Comparison of ENCODE assay signal across 1 cellular context in genomic region chr1:181104790-181105133, GRCh38.
TF ChIP-seq lines count a peak whose summit lies in the region.

No MANE protein-coding gene starts in this region.

TF ChIP-seq in K562, 482 proteins besides CTCF, POLR2A, EP300 and RAD21 (continued from another document and continues in another):
- TF ChIP-seq E2F4 (CRISPR knock-in tag; IDR thresholded peaks at IDR 0.05; ENCODE audit: low read depth) (no peak), PREB (CRISPR knock-in tag; IDR thresholded peaks at IDR 0.05) (no peak), ZNF175 (CRISPR knock-in tag; IDR thresholded peaks at IDR 0.05; ENCODE audit: low read depth) (no peak), FOS (IDR thresholded peaks at IDR 0.05; ENCODE audit: extremely low read depth, insufficient read length) (no peak), HSF4 (CRISPR knock-in tag; IDR thresholded peaks at IDR 0.05; ENCODE audit: borderline replicate concordance) (no peak), PURB (CRISPR knock-in tag; IDR thresholded peaks at IDR 0.05; ENCODE audit: low read depth) (no peak), SFPQ (IDR thresholded peaks at IDR 0.05; ENCODE audit: low read depth, low read length) (no peak), DMBX1 (CRISPR knock-in tag; IDR thresholded peaks at IDR 0.05; ENCODE audit: borderline replicate concordance) (peak; percentile 65), DEAF1 (CRISPR knock-in tag; IDR thresholded peaks at IDR 0.05) (no peak), TFAM (CRISPR knock-in tag; conservative IDR thresholded peaks at IDR 0.05) (no peak), HCFC1 (IDR thresholded peaks at IDR 0.05; ENCODE audit: low read depth, low read length) (no peak), ADNP (tag; IDR thresholded peaks at IDR 0.05) (no peak), PRPF4 (IDR thresholded peaks at IDR 0.05; ENCODE audit: insufficient read depth, low read depth, low read length, poor library complexity, severe bottlenecking) (no peak), GABPB1 (CRISPR knock-in tag; IDR thresholded peaks at IDR 0.05) (no peak; the same call in none of the 2 replicates), PHF8 (IDR thresholded peaks at IDR 0.05; ENCODE audit: borderline replicate concordance, low read length) (no peak; the same call in 1 of the 2 replicates), FOXO4 (CRISPR knock-in tag; IDR thresholded peaks at IDR 0.05) (no peak), EHMT2 (IDR thresholded peaks at IDR 0.05) (no peak), KDM1A (IDR thresholded peaks at IDR 0.05) (no peak), PHTF2 (CRISPR knock-in tag; IDR thresholded peaks at IDR 0.05) (no peak), CEBPB (tag; IDR thresholded peaks at IDR 0.05) (no peak), POLR3A (IDR thresholded peaks at IDR 0.05; ENCODE audit: borderline replicate concordance, extremely low read depth, insufficient read depth, insufficient read length) (no peak), HMGN3 (IDR thresholded peaks at IDR 0.05; ENCODE audit: borderline replicate concordance, extremely low read depth, insufficient read length, low read depth, low read length) (no peak), CGGBP1 (CRISPR knock-in tag; IDR thresholded peaks at IDR 0.05) (no peak), ZNF143 (CRISPR knock-in tag; IDR thresholded peaks at IDR 0.05) (no peak), ZNF224 (CRISPR knock-in tag; IDR thresholded peaks at IDR 0.05) (no peak), SP1 (CRISPR knock-in tag; IDR thresholded peaks at IDR 0.05) (peak; percentile 69; the same call in 1 of the 2 replicates), SRSF1 (IDR thresholded peaks at IDR 0.05; ENCODE audit: low read depth, low read length) (no peak), MCM7 (IDR thresholded peaks at IDR 0.05) (no peak), PATZ1 (CRISPR knock-in tag; IDR thresholded peaks at IDR 0.05; ENCODE audit: borderline replicate concordance) (no peak), CTBP1 (IDR thresholded peaks at IDR 0.05; ENCODE audit: borderline replicate concordance) (no peak; the same call in 1 of the 2 replicates), ZNF263 (CRISPR knock-in tag; IDR thresholded peaks at IDR 0.05; ENCODE audit: borderline replicate concordance) (no peak), CBFB (CRISPR knock-in tag; IDR thresholded peaks at IDR 0.05) (0 out of 2 replicates have a peak, but pooled peaks have one; percentile 71), ATF6 (CRISPR knock-in tag; IDR thresholded peaks at IDR 0.05) (peak; percentile 92; the same call in 1 of the 2 replicates), ZNF764 (CRISPR knock-in tag; IDR thresholded peaks at IDR 0.05; ENCODE audit: low read depth) (no peak), ZZZ3 (IDR thresholded peaks at IDR 0.05) (no peak), DACH1 (IDR thresholded peaks at IDR 0.05; ENCODE audit: partially characterized antibody) (no peak), ZEB2 (IDR thresholded peaks at IDR 0.05) (0 out of 2 replicates have a peak, but pooled peaks have one; percentile 35), RBM14 (IDR thresholded peaks at IDR 0.05; ENCODE audit: borderline replicate concordance, insufficient read depth, low read depth, low read length) (no peak), TAF7 (tag; IDR thresholded peaks at IDR 0.05) (peak; percentile 42; the same call in 1 of the 2 replicates), TCF7 (IDR thresholded peaks at IDR 0.05; ENCODE audit: borderline replicate concordance) (peak; percentile 68; the same call in 1 of the 2 replicates), TOE1 (IDR thresholded peaks at IDR 0.05; ENCODE audit: borderline replicate concordance) (no peak), TOE1 (CRISPR knock-in tag; IDR thresholded peaks at IDR 0.05; ENCODE audit: borderline replicate concordance, low read depth) (peak; percentile 40; the same call in 1 of the 2 replicates), RREB1 (CRISPR knock-in tag; IDR thresholded peaks at IDR 0.05) (peak; percentile 60; the same call in 1 of the 2 replicates), POLR2AphosphoS2 (IDR thresholded peaks at IDR 0.05; ENCODE audit: low read length) (no peak), ZNF133 (CRISPR knock-in tag; IDR thresholded peaks at IDR 0.05) (no peak), E2F3 (CRISPR knock-in tag; IDR thresholded peaks at IDR 0.05) (no peak; the same call in 1 of the 2 replicates), LARP7 (IDR thresholded peaks at IDR 0.05) (no peak), CEBPG (CRISPR knock-in tag; IDR thresholded peaks at IDR 0.05) (no peak), CEBPG (tag; conservative IDR thresholded peaks at IDR 0.05 in 1 of 2, IDR thresholded peaks at IDR 0.05 in 1 of 2) (no peak), FUS (optimal IDR thresholded peaks at IDR 0.05; ENCODE audit: low read depth, low read length) (no peak), HNRNPK (IDR thresholded peaks at IDR 0.05; ENCODE audit: low read depth, low read length, poor library complexity, severe bottlenecking) (no peak), CCNT2 (IDR thresholded peaks at IDR 0.05; ENCODE audit: borderline replicate concordance, extremely low read depth, insufficient read length, low read depth, low read length) (no peak), OTX1 (CRISPR knock-in tag; IDR thresholded peaks at IDR 0.05) (peak; percentile 74; the same call in 1 of the 2 replicates), CXXC5 (CRISPR knock-in tag; IDR thresholded peaks at IDR 0.05) (no peak)
